Comparison of ENCODE assay signal across 15 cellular contexts in genomic region chr11:44572431-44572830, GRCh38. TPM values are rescaled to one million over a fixed set of nuclear protein-coding genes. Genes with fewer than 3 reads are reported as not detected.
DNase-seq lines count a peak whose midpoint lies in the region; ATAC-seq and TF ChIP-seq lines count a peak whose summit lies in the region.
"Had no signal": no experiment of that assay in that cellular context is flagged by ENCODE, and none has a peak within 500 bp of the region (broad histone marks: within the 10 kb centered on the region; RNA-seq: fewer than 3 reads in every experiment).

No MANE protein-coding gene starts in this region.

- no peak for TF ChIP-seq CTCF in GM12865 (IDR thresholded peaks at IDR 0.05; ENCODE audit: insufficient read depth, low read depth, low read length, missing control alignments)

- H3K27me3 Mint-ChIP-seq in T-helper 1 cell treated with Interleukin-12 subunit alpha and Interleukin-12 subunit beta and Interleukin-4 antibody, amounts not matched to agents 30 μg/mL and 1 μg/mL, for 36 hours (ENCODE audit: low read depth): no peaks in the 10 kb centered on the region
- H3K27me3 Mint-ChIP-seq in activated naive CD8-positive, alpha-beta T cell treated with anti-CD3 and anti-CD28 coated beads for 36 hours: no peaks in the 10 kb centered on the region
- H3K27me3 Mint-ChIP-seq in naive B cell: no peaks in the 10 kb centered on the region

- H3K9me3 Mint-ChIP-seq in T-helper 1 cell treated with Interleukin-12 subunit alpha and Interleukin-12 subunit beta and Interleukin-4 antibody, amounts not matched to agents 30 μg/mL and 1 μg/mL, for 36 hours: no peaks in the 10 kb centered on the region
- peaks cover 5% of the 10 kb centered on the region for H3K9me3 Mint-ChIP-seq in activated naive CD8-positive, alpha-beta T cell treated with anti-CD3 and anti-CD28 coated beads for 36 hours
- no peaks in the 10 kb centered on the region for H3K9me3 Mint-ChIP-seq in naive B cell

- ATAC-seq in naive B cell (ENCODE audit: low read depth in 2 of 2): no peak
- ATAC-seq: left lung had no signal

- H3K4me1 Mint-ChIP-seq in T-helper 1 cell treated with Interleukin-12 subunit alpha and Interleukin-12 subunit beta and Interleukin-4 antibody, amounts not matched to agents 30 μg/mL and 1 μg/mL, for 36 hours (ENCODE audit: low read depth): peaks cover 85% of the 10 kb centered on the region
- peaks cover 92% of the 10 kb centered on the region for H3K4me1 Mint-ChIP-seq in activated naive CD8-positive, alpha-beta T cell treated with anti-CD3 and anti-CD28 coated beads for 36 hours
- H3K4me1 Mint-ChIP-seq in naive B cell: peaks cover 82 to 99% (median 99%) of the 10 kb centered on the region in 3 donors

- H3K27ac Mint-ChIP-seq in T-helper 1 cell treated with Interleukin-12 subunit alpha and Interleukin-12 subunit beta and Interleukin-4 antibody, amounts not matched to agents 30 μg/mL and 1 μg/mL, for 36 hours: peak overlapping the region; percentile 96
- peak overlapping the region; percentile 97 for H3K27ac Mint-ChIP-seq in activated naive CD8-positive, alpha-beta T cell treated with anti-CD3 and anti-CD28 coated beads for 36 hours
- peak overlapping the region; percentile 44 to 77 (median 62) for H3K27ac Mint-ChIP-seq in naive B cell

- H3K36me3 Mint-ChIP-seq in T-helper 1 cell treated with Interleukin-12 subunit alpha and Interleukin-12 subunit beta and Interleukin-4 antibody, amounts not matched to agents 30 μg/mL and 1 μg/mL, for 36 hours (ENCODE audit: low read depth): peaks cover 61% of the 10 kb centered on the region
- peaks cover 77% of the 10 kb centered on the region for H3K36me3 Mint-ChIP-seq in activated naive CD8-positive, alpha-beta T cell treated with anti-CD3 and anti-CD28 coated beads for 36 hours
- H3K36me3 Mint-ChIP-seq in naive B cell: peaks cover 9 to 15% of the 10 kb centered on the region in 2 donors

- DNase-seq in T-helper 1 cell: no peak
- DNase-seq in GM12865 (ENCODE audit: low read depth): no peak
- DNase-seq in activated naive CD8-positive, alpha-beta T cell treated with anti-CD3 and anti-CD28 coated beads for 36 hours: no peak
- DNase-seq in naive B cell: no peak
- DNase-seq in NCI-H345 treated with DMSO at 0.1 percent for 48 hours (lab: John Stamatoyannopoulos, UW; ENCODE audit: unreplicated experiment): no peak
- DNase-seq in HuH-7.5 (ENCODE audit: low spot score): no peak
- DNase-seq in H4 (ENCODE audit: low spot score): no peak
- DNase-seq: left lung; NCI-H2107; NCI-H748 treated with DMSO at 0.1 percent for 48 hours; PC-9; stimulated activated CD4-positive, alpha-beta T cell treated with anti-CD3 and anti-CD28 coated beads, Interleukin-4, amount 100 ng/mL, for 24 hours; transverse colon had no signal

- peak overlapping the region; percentile 40 for H3K4me3 Mint-ChIP-seq in T-helper 1 cell treated with Interleukin-12 subunit alpha and Interleukin-12 subunit beta and Interleukin-4 antibody, amounts not matched to agents 30 μg/mL and 1 μg/mL, for 36 hours
- H3K4me3 Mint-ChIP-seq in activated naive CD8-positive, alpha-beta T cell treated with anti-CD3 and anti-CD28 coated beads for 36 hours: peak overlapping the region; percentile 59
- peak overlapping the region in 4 of 8 donors; percentile 1 to 61 (median 35) for H3K4me3 Mint-ChIP-seq in naive B cell

- H3K4me3 ChIP-seq in GM12865 (ENCODE audit: low read depth, low read length): peak overlapping the region; percentile 19
- H3K4me3 ChIP-seq: left lung, PC-9, SK-N-MC, transverse colon had no signal

RNA-seq across cellular contexts. Expression of gene CD82, which starts 7.0 kb away (rescaled TPM):
- 100 to 1,000 TPM; 339 to 343 TPM for total RNA-seq in activated naive CD8-positive, alpha-beta T cell treated with anti-CD3 and anti-CD28 coated beads for 36 hours
- 100 to 1,000 TPM; 146 to 292 (median 225) TPM for polyA plus RNA-seq in naive B cell (ENCODE audit: low read depth in 6 of 6)
- 6.7 and 15.7 TPM in 2 replicates for total RNA-seq in H4 (2014; rRNA removed; shearing (Covaris generic))

Comparison
In these comparisons a context has a peak if more than half of its experiments do, and no peak if none do; other contexts are left out.
1. RNA of gene CD82, which starts 7.0 kb away (total RNA-seq): 339 to 343 TPM in activated naive CD8-positive, alpha-beta T cell treated with anti-CD3 and anti-CD28 coated beads for 36 hours; 6.7 to 15.7 TPM in H4; every median in the first group is over 10 times any median in the second.
2. Peak in every context shown above with its lines, with median percentiles within 50 percentile points of each other: H3K27ac Mint-ChIP-seq.